28 cellular contexts compared by ENCODE assay signal in genomic region chr6:170230520-170231390, GRCh38.
DNase-seq lines count a peak whose midpoint lies in the region; ATAC-seq and TF ChIP-seq lines count a peak whose summit lies in the region.
"Had no signal": no experiment of that assay in that cellular context is flagged by ENCODE, and none has a peak within 500 bp of the region (broad histone marks: within the 10 kb centered on the region; RNA-seq: fewer than 3 reads in every experiment).

No MANE protein-coding gene starts in this region.

- H3K27ac ChIP-seq in RWPE2 (ENCODE audit: poor library complexity, severe bottlenecking) (no peak overlapping the region), psoas muscle (no peak overlapping the region)
- no peak overlapping the region for H3K27ac ChIP-seq in CD8-positive, alpha-beta T cell (ENCODE audit: low read depth, low read length)
- H3K27ac ChIP-seq: ovary, testis, uterus, WERI-Rb-1 had no signal

- H3K27ac Mint-ChIP-seq in activated T-helper 1 cell treated with anti-CD3 and anti-CD28 coated beads, Interleukin-12 subunit alpha, Interleukin-12 subunit beta, Interleukin-2, Interleukin-4 antibody, amounts not matched to agents 30 ng/mL and 10 ng/mL and 1 ng/mL, durations not matched to agents 14 hours and 24 hours and 36 hours, result no peak overlapping the region
- H3K27ac Mint-ChIP-seq in CD8-positive, alpha-beta T cell, result no peak overlapping the region
- H3K27ac Mint-ChIP-seq: activated naive CD8-positive, alpha-beta T cell treated with anti-CD3 and anti-CD28 coated beads for 36 hours; IgD-negative memory B cell; T-cell had no signal

- H3K9me3 ChIP-seq in RWPE2 (ENCODE audit: severe bottlenecking) (no peaks in the 10 kb centered on the region), psoas muscle (no peaks in the 10 kb centered on the region)
- no peaks in the 10 kb centered on the region for H3K9me3 ChIP-seq in CD8-positive, alpha-beta T cell (ENCODE audit: low read length)
- H3K9me3 ChIP-seq: mucosa of descending colon, ovary, testis, uterus had no signal

- no peaks in the 10 kb centered on the region for H3K9me3 Mint-ChIP-seq in activated T-helper 1 cell treated with anti-CD3 and anti-CD28 coated beads, Interleukin-12 subunit alpha, Interleukin-12 subunit beta, Interleukin-2, Interleukin-4 antibody, amounts not matched to agents 30 ng/mL and 10 ng/mL and 1 ng/mL, durations not matched to agents 14 hours and 24 hours and 36 hours
- no peaks in the 10 kb centered on the region for H3K9me3 Mint-ChIP-seq in CD8-positive, alpha-beta T cell
- H3K9me3 Mint-ChIP-seq: activated naive CD8-positive, alpha-beta T cell treated with anti-CD3 and anti-CD28 coated beads for 36 hours; nephron; T-cell had no signal

- H3K36me3 Mint-ChIP-seq in activated T-helper 1 cell treated with anti-CD3 and anti-CD28 coated beads, Interleukin-12 subunit alpha, Interleukin-12 subunit beta, Interleukin-2, Interleukin-4 antibody, amounts not matched to agents 30 ng/mL and 10 ng/mL and 1 ng/mL, durations not matched to agents 14 hours and 24 hours and 36 hours (ENCODE audit: low read depth), result no peaks in the 10 kb centered on the region
- no peaks in the 10 kb centered on the region for H3K36me3 Mint-ChIP-seq in CD8-positive, alpha-beta T cell
- H3K36me3 Mint-ChIP-seq: activated naive CD8-positive, alpha-beta T cell treated with anti-CD3 and anti-CD28 coated beads for 36 hours; CD14-positive monocyte; IgD-negative memory B cell; T-cell had no signal

- CTCF ChIA-PET in CD8-positive, alpha-beta T cell (lab: Charles Lee), result interaction anchor here (1.2 to 1.3 kb wide), 2 partner anchors 19 to 21 kb away, joined by 3 read pairs; no protein-coding TSS in a partner anchor

- peak; percentile 27 for DNase-seq in NCI-H2029 (lab: John Stamatoyannopoulos, UW)
- no peak for DNase-seq in NCI-H2029 treated with DMSO at 0.1 percent for 48 hours (lab: John Stamatoyannopoulos, UW)
- peak; percentile 35 for DNase-seq in RWPE2 (ENCODE audit: low spot score)
- DNase-seq in left cardiac atrium, result no peak
- no peak for DNase-seq in psoas muscle
- no peak for DNase-seq in HCEC 1CT
- no peak for DNase-seq in activated T-helper 1 cell treated with anti-CD3 and anti-CD28 coated beads, Interleukin-12 subunit alpha, Interleukin-12 subunit beta, Interleukin-2, Interleukin-4 antibody, amounts not matched to agents 30 ng/mL and 10 ng/mL and 1 ng/mL, durations not matched to agents 14 hours and 24 hours and 36 hours (ENCODE audit: low spot score)
- DNase-seq in CD8-positive, alpha-beta T cell, result no peak
- DNase-seq: 8988T; activated CD4-positive, alpha-beta T cell treated with anti-CD3 and anti-CD28 coated beads for 4 hours; activated effector memory CD4-positive, alpha-beta T cell treated with anti-CD3 and anti-CD28 coated beads, Interleukin-2, amount 50 U/mL, for 16 hours; activated naive CD8-positive, alpha-beta T cell treated with anti-CD3 and anti-CD28 coated beads for 36 hours; activated T-cell treated with anti-CD3 and anti-CD28 coated beads, Interleukin-2, amount 50 U/mL, for 1 hour; cortex of kidney; DMS79 treated with DMSO at 0.1 percent for 48 hours; GF-D8; ovary; stimulated activated CD4-positive, alpha-beta T cell treated with anti-CD3 and anti-CD28 coated beads, Interleukin-1b, Interleukin-23, amount 100 ng/mL, for 48 hours; stimulated activated naive CD4-positive, alpha-beta T cell treated with Interleukin-2 at 50 U/mL for 16 hours; T-cell; testis; uterus; WERI-Rb-1 had no signal

- POLR2A ChIA-PET in CD8-positive, alpha-beta T cell (lab: Charles Lee), result no interaction called here

- 47 to 54% (median 48%) methylated on average over 21 of the region's 21 CpGs for WGBS in psoas muscle, 3 donors

- H3K27me3 Mint-ChIP-seq in activated T-helper 1 cell treated with anti-CD3 and anti-CD28 coated beads, Interleukin-12 subunit alpha, Interleukin-12 subunit beta, Interleukin-2, Interleukin-4 antibody, amounts not matched to agents 30 ng/mL and 10 ng/mL and 1 ng/mL, durations not matched to agents 14 hours and 24 hours and 36 hours (ENCODE audit: insufficient read depth), result no peaks in the 10 kb centered on the region
- H3K27me3 Mint-ChIP-seq in CD8-positive, alpha-beta T cell (ENCODE audit: low read depth), result no peaks in the 10 kb centered on the region
- H3K27me3 Mint-ChIP-seq: activated naive CD8-positive, alpha-beta T cell treated with anti-CD3 and anti-CD28 coated beads for 36 hours; T-cell had no signal

- H3K4me1 ChIP-seq in RWPE2 (ENCODE audit: insufficient read depth, poor library complexity, severe bottlenecking) (peaks cover 32% of the 10 kb centered on the region), psoas muscle (peaks cover 32% of the 10 kb centered on the region)
- H3K4me1 ChIP-seq in CD8-positive, alpha-beta T cell (ENCODE audit: insufficient read depth, low read length), result no peaks in the 10 kb centered on the region
- H3K4me1 ChIP-seq: testis, uterus had no signal

- TF ChIP-seq CTCF in RWPE2 (IDR thresholded peaks at IDR 0.05; ENCODE audit: poor library complexity, severe bottlenecking) (no peak), psoas muscle (IDR thresholded peaks at IDR 0.05) (no peak)
- no peak for TF ChIP-seq CTCF in CD8-positive, alpha-beta T cell (IDR thresholded peaks at IDR 0.05)

- no peak overlapping the region for H3K4me3 ChIP-seq in RWPE2 (ENCODE audit: severe bottlenecking)
- H3K4me3 ChIP-seq in psoas muscle, result peak overlapping the region; percentile 12
- H3K4me3 ChIP-seq in CD8-positive, alpha-beta T cell (ENCODE audit: low read depth, low read length), result no peak overlapping the region
- H3K4me3 ChIP-seq: lung, mucosa of descending colon, ovary, testis, uterus had no signal

- no peaks in the 10 kb centered on the region for H3K36me3 ChIP-seq in RWPE2 (ENCODE audit: low read depth)
- no peaks in the 10 kb centered on the region for H3K36me3 ChIP-seq in psoas muscle (ENCODE audit: insufficient read depth in 1 of 2, low read depth in 1 of 2)
- no peaks in the 10 kb centered on the region for H3K36me3 ChIP-seq in CD8-positive, alpha-beta T cell (ENCODE audit: insufficient read depth, low read length)
- H3K36me3 ChIP-seq: ovary, uterus, WERI-Rb-1 had no signal

- H3K4me3 Mint-ChIP-seq in activated T-helper 1 cell treated with anti-CD3 and anti-CD28 coated beads, Interleukin-12 subunit alpha, Interleukin-12 subunit beta, Interleukin-2, Interleukin-4 antibody, amounts not matched to agents 30 ng/mL and 10 ng/mL and 1 ng/mL, durations not matched to agents 14 hours and 24 hours and 36 hours, result no peak overlapping the region
- H3K4me3 Mint-ChIP-seq in CD8-positive, alpha-beta T cell, result no peak overlapping the region
- H3K4me3 Mint-ChIP-seq: activated naive CD8-positive, alpha-beta T cell treated with anti-CD3 and anti-CD28 coated beads for 36 hours; CD14-positive monocyte; T-cell had no signal

- intact Hi-C loops in left cardiac atrium (cut with DNase I), result no loop called here
- intact Hi-C loops in psoas muscle (cut with DNase I), result no loop called here
- intact Hi-C loops in activated T-helper 1 cell treated with anti-CD3 and anti-CD28 coated beads, Interleukin-12 subunit alpha, Interleukin-12 subunit beta, Interleukin-2, Interleukin-4 antibody, amounts not matched to agents 30 ng/mL and 10 ng/mL and 1 ng/mL, durations not matched to agents 14 hours and 24 hours and 36 hours (cut with micrococcal nuclease), result no loop called here
- intact Hi-C loops in CD8-positive, alpha-beta T cell (cut with DNase I, micrococcal nuclease), result no loop called here

- ATAC-seq in RWPE2 (ENCODE audit: low read depth) (no peak), left cardiac atrium (peak; percentile 67 to 76), psoas muscle (peak; percentile 40 to 69 (median 58))
- no peak for ATAC-seq in CD8-positive, alpha-beta T cell
- ATAC-seq: mucosa of descending colon, T-cell had no signal

- H3K4me1 Mint-ChIP-seq in activated T-helper 1 cell treated with anti-CD3 and anti-CD28 coated beads, Interleukin-12 subunit alpha, Interleukin-12 subunit beta, Interleukin-2, Interleukin-4 antibody, amounts not matched to agents 30 ng/mL and 10 ng/mL and 1 ng/mL, durations not matched to agents 14 hours and 24 hours and 36 hours (ENCODE audit: low read depth), result no peaks in the 10 kb centered on the region
- no peaks in the 10 kb centered on the region for H3K4me1 Mint-ChIP-seq in CD8-positive, alpha-beta T cell (ENCODE audit: low read depth)
- H3K4me1 Mint-ChIP-seq: activated naive CD8-positive, alpha-beta T cell treated with anti-CD3 and anti-CD28 coated beads for 36 hours; T-cell had no signal

- H3K27me3 ChIP-seq in RWPE2 (ENCODE audit: insufficient read depth, poor library complexity, severe bottlenecking) (no peaks in the 10 kb centered on the region), psoas muscle (ENCODE audit: insufficient read depth in 3 of 3, low read length in 2 of 3) (no peaks in the 10 kb centered on the region)
- no peaks in the 10 kb centered on the region for H3K27me3 ChIP-seq in CD8-positive, alpha-beta T cell (ENCODE audit: insufficient read depth, low read length)
- H3K27me3 ChIP-seq: ovary, testis, uterus had no signal

Comparison
In these comparisons a context has a peak if more than half of its experiments do, and no peak if none do; other contexts are left out.
1. DNase-seq: peak in NCI-H2029 (single experiment) and RWPE2 (single experiment); none in NCI-H2029 treated with DMSO at 0.1 percent for 48 hours (single experiment), left cardiac atrium (single experiment), psoas muscle (0 of 2), HCEC 1CT (single experiment), activated T-helper 1 cell treated with anti-CD3 and anti-CD28 coated beads, Interleukin-12 subunit alpha, Interleukin-12 subunit beta, Interleukin-2, Interleukin-4 antibody, amounts not matched to agents 30 ng/mL and 10 ng/mL and 1 ng/mL, durations not matched to agents 14 hours and 24 hours and 36 hours (single experiment) and CD8-positive, alpha-beta T cell (0 of 7).
2. ATAC-seq: peak in left cardiac atrium (2 of 2) and psoas muscle (4 of 4); none in RWPE2 (single experiment) and CD8-positive, alpha-beta T cell (single experiment).